In genomic region chr9:79685576-79685975, GRCh38 we compare ENCODE assay signal across 23 cellular contexts.
DNase-seq lines count a peak whose midpoint lies in the region; ATAC-seq and TF ChIP-seq lines count a peak whose summit lies in the region.
"Had no signal": no experiment of that assay in that cellular context is flagged by ENCODE, and none has a peak within 500 bp of the region (broad histone marks: within the 10 kb centered on the region; RNA-seq: fewer than 3 reads in every experiment).

No MANE protein-coding gene starts in this region.

- H3K27ac Mint-ChIP-seq in chondrocyte (ENCODE audit: unreplicated experiment), result peak overlapping the region; percentile 73
- H3K27ac Mint-ChIP-seq: activated CD4-positive, alpha-beta memory T cell treated with anti-CD3 and anti-CD28 coated beads, Interleukin-2, amount 10 ng/mL, durations not matched to agents 7 days and 5 days; T-helper 1 cell treated with Interleukin-12 subunit alpha and Interleukin-12 subunit beta and Interleukin-4 antibody, amounts not matched to agents 30 μg/mL and 1 μg/mL, for 36 hours; WTC11 had no signal

- H3K9me3 Mint-ChIP-seq in chondrocyte (ENCODE audit: low read depth), result no peaks in the 10 kb centered on the region
- H3K9me3 Mint-ChIP-seq: activated CD4-positive, alpha-beta memory T cell treated with anti-CD3 and anti-CD28 coated beads, Interleukin-2, amount 10 ng/mL, durations not matched to agents 7 days and 5 days; activated T-cell treated with anti-CD3 and anti-CD28 coated beads, Interleukin-2, amount 50 U/mL, for 4 hours; brain; T-helper 1 cell treated with Interleukin-12 subunit alpha and Interleukin-12 subunit beta and Interleukin-4 antibody, amounts not matched to agents 30 μg/mL and 1 μg/mL, for 36 hours; WTC11 had no signal

- WGBS in esophagus squamous epithelium, 2 donors, result 62 to 63% methylated on average over 1 of the region's 1 CpG

- H3K27me3 Mint-ChIP-seq in chondrocyte (ENCODE audit: low read depth), result no peaks in the 10 kb centered on the region
- H3K27me3 Mint-ChIP-seq: activated CD4-positive, alpha-beta memory T cell treated with anti-CD3 and anti-CD28 coated beads, Interleukin-2, amount 10 ng/mL, durations not matched to agents 7 days and 5 days had no signal

- H3K27ac ChIP-seq in esophagus squamous epithelium, result peak overlapping the region in 1 of 4 donors; percentile 37
- H3K27ac ChIP-seq: tibial nerve had no signal

- peaks cover 0 to 29% (median 8%) of the 10 kb centered on the region in 3 donors for H3K4me1 ChIP-seq in esophagus squamous epithelium

- H3K4me3 Mint-ChIP-seq in chondrocyte (ENCODE audit: unreplicated experiment), result no peak overlapping the region
- H3K4me3 Mint-ChIP-seq: activated CD4-positive, alpha-beta memory T cell treated with anti-CD3 and anti-CD28 coated beads, Interleukin-2, amount 10 ng/mL, durations not matched to agents 7 days and 5 days; activated T-cell treated with anti-CD3 and anti-CD28 coated beads, Interleukin-2, amount 50 U/mL, for 4 hours; brain; T-helper 1 cell treated with Interleukin-12 subunit alpha and Interleukin-12 subunit beta and Interleukin-4 antibody, amounts not matched to agents 30 μg/mL and 1 μg/mL, for 36 hours; WTC11 had no signal

- ATAC-seq in GM18498 (IDR thresholded peaks at IDR 0.05; ENCODE audit: unreplicated experiment), result no peak
- ATAC-seq: activated T-cell treated with anti-CD3 and anti-CD28 coated beads, Interleukin-2, amount 50 U/mL, for 4 hours; mucosa of descending colon had no signal

- H3K4me1 Mint-ChIP-seq in chondrocyte (ENCODE audit: low read depth), result peaks cover 73% of the 10 kb centered on the region

- no peaks in the 10 kb centered on the region for H3K27me3 ChIP-seq in esophagus squamous epithelium
- H3K27me3 ChIP-seq: neutrophil, right atrium auricular region, tibial nerve had no signal

- intact Hi-C loops in esophagus squamous epithelium (cut with DNase I), result no loop called here

- TF ChIP-seq CTCF in AG10803 (conservative IDR thresholded peaks at IDR 0.05; ENCODE audit: low read length) (no peak), chondrocyte (IDR thresholded peaks at IDR 0.05) (no peak), esophagus squamous epithelium (IDR thresholded peaks at IDR 0.05) (no peak)

- no peak for TF ChIP-seq POLR2A in esophagus squamous epithelium (IDR thresholded peaks at IDR 0.05)

- H3K36me3 Mint-ChIP-seq in chondrocyte (ENCODE audit: low read depth), result peaks cover 4% of the 10 kb centered on the region

- H3K9me3 ChIP-seq in esophagus squamous epithelium, result no peaks in the 10 kb centered on the region
- H3K9me3 ChIP-seq: mucosa of descending colon, neutrophil, right atrium auricular region, tibial nerve had no signal

- peak; percentile 83 for DNase-seq in AG10803 (ENCODE audit: low read depth)
- peak; percentile 24 for DNase-seq in HT1080 (ENCODE audit: low read depth)
- no peak for DNase-seq in chondrocyte (ENCODE audit: low spot score)
- peak; percentile 45 for DNase-seq in non-pigmented ciliary epithelial cell (ENCODE audit: low read depth)
- no peak for DNase-seq in esophagus squamous epithelium (lab: John Stamatoyannopoulos, UW)
- DNase-seq in NK-92 (lab: John Stamatoyannopoulos, UW; ENCODE audit: unreplicated experiment), result no peak
- no peak for DNase-seq in stimulated activated CD4-positive, alpha-beta T cell treated with anti-CD3 and anti-CD28 coated beads, Interleukin-2, amount 100 ng/mL, for 48 hours
- DNase-seq: activated CD4-positive, alpha-beta memory T cell treated with anti-CD3 and anti-CD28 coated beads, Interleukin-2, amount 10 ng/mL, durations not matched to agents 7 days and 5 days; activated naive CD4-positive, alpha-beta T cell treated with anti-CD3 and anti-CD28 coated beads, Interleukin-2, amount 50 U/mL, for 16 hours; activated T-cell treated with anti-CD3 and anti-CD28 coated beads, Interleukin-2, amount 50 U/mL, for 4 hours; COR-L47; mucosa of descending colon; NCI-H1105 treated with DMSO at 0.1 percent for 48 hours; NCI-H526 treated with DMSO at 0.1 percent for 48 hours; SHP77; stimulated activated naive CD4-positive, alpha-beta T cell had no signal

- peaks cover 0 to 9% (median 0%) of the 10 kb centered on the region in 3 donors for H3K36me3 ChIP-seq in esophagus squamous epithelium
- H3K36me3 ChIP-seq: neutrophil, right atrium auricular region, tibial nerve had no signal

- H3K4me3 ChIP-seq in AG10803 (ENCODE audit: low read length) (no peak overlapping the region), esophagus squamous epithelium (no peak overlapping the region)
- H3K4me3 ChIP-seq: mucosa of descending colon, right atrium auricular region, tibial nerve had no signal

Comparison
In these comparisons a context has a peak if more than half of its experiments do, and no peak if none do; other contexts are left out.
1. DNase-seq: peak in AG10803 (single experiment), HT1080 (single experiment) and non-pigmented ciliary epithelial cell (single experiment); none in chondrocyte (single experiment), esophagus squamous epithelium (single experiment), NK-92 (single experiment) and stimulated activated CD4-positive, alpha-beta T cell treated with anti-CD3 and anti-CD28 coated beads, Interleukin-2, amount 100 ng/mL, for 48 hours (0 of 2).